In the genomic region with DNA sequence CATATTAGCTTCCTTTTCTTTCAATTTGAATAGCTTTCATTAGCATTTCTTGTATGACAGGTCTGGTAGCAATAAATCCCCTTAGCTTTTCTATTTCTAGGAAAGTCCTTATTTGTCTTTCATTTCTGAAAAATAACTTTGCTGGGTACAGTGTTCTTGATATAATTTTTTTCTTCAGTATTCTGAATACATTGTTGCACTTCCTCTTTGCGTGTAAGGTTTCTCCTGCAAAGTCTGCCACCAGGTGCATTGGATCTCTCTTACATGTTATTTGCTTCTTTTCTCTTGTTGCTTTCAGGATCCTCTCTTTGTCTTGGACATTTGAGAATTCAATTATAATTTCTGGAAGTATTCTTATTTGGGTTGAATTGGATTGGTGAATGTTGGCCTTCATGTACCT, we compare ENCODE assay signal across 14 cellular contexts.
DNase-seq lines count a peak whose midpoint lies in the region; ATAC-seq and TF ChIP-seq lines count a peak whose summit lies in the region.
"Had no signal": no experiment of that assay in that cellular context is flagged by ENCODE, and none has a peak within 500 bp of the region (broad histone marks: within the 10 kb centered on the region; RNA-seq: fewer than 3 reads in every experiment).

No MANE protein-coding gene starts in this region.

- no peak for TF ChIP-seq CTCF in OCI-LY7 (conservative IDR thresholded peaks at IDR 0.05; ENCODE audit: low read length)

- H4K20me1 ChIP-seq in OCI-LY7 (ENCODE audit: insufficient read depth, low read length), result no peaks in the 10 kb centered on the region
- H4K20me1 ChIP-seq: BLaER1 treated with 17β-estradiol and CSF1 and Interleukin-3, amounts not matched to agents 10 nM and 100 nM had no signal

- peak overlapping the region; percentile 7; the same call in 1 of the 2 replicates for H2AFZ ChIP-seq in OCI-LY7 (ENCODE audit: low read length)
- H2AFZ ChIP-seq: GM23248 had no signal

- peak overlapping the region; percentile 40 for H3K27ac ChIP-seq in OCI-LY7 (ENCODE audit: low read depth, low read length, poor library complexity, severe bottlenecking)
- H3K27ac ChIP-seq: BLaER1 treated with 17β-estradiol and CSF1 and Interleukin-3, amounts not matched to agents 10 nM and 100 nM; GM23248 had no signal

- POLR2A ChIA-PET in OCI-LY7 (lab: Charles Lee), result interaction anchor here (0.6 to 2.4 kb wide), 12 partner anchors 9 to 129 kb away, joined by 3 to 16 read pairs (median 4); no protein-coding TSS in a partner anchor

- BruUV-seq in OCI-LY7 (replicated peaks; lab: Mats Ljungman, UMichigan), result no TSS peak

- intact Hi-C loops in OCI-LY7 (cut with micrococcal nuclease; ENCODE audit: unreplicated experiment), result no loop called here

- H3K27ac Mint-ChIP-seq in memory B cell, result no peak overlapping the region
- H3K27ac Mint-ChIP-seq in natural killer cell treated with Interleukin-12 subunit alpha and Interleukin-12 subunit beta and Interleukin-15 and Interleukin-18, amount 100 ng/mL, for 72 hours, result no peak overlapping the region
- H3K27ac Mint-ChIP-seq: B cell had no signal

- peaks cover 4% of the 10 kb centered on the region for H3K36me3 ChIP-seq in OCI-LY7 (ENCODE audit: insufficient read depth, low read length)
- H3K36me3 ChIP-seq: BLaER1 treated with 17β-estradiol and CSF1 and Interleukin-3, amounts not matched to agents 10 nM and 100 nM; HAP-1 had no signal

- H3K27me3 Mint-ChIP-seq in memory B cell, result no peaks in the 10 kb centered on the region
- no peaks in the 10 kb centered on the region for H3K27me3 Mint-ChIP-seq in natural killer cell treated with Interleukin-12 subunit alpha and Interleukin-12 subunit beta and Interleukin-15 and Interleukin-18, amount 100 ng/mL, for 72 hours
- H3K27me3 Mint-ChIP-seq: B cell had no signal

- H3K4me1 ChIP-seq in OCI-LY7 (ENCODE audit: insufficient read depth, low read length, poor library complexity, severe bottlenecking), result peaks cover 25% of the 10 kb centered on the region
- H3K4me1 ChIP-seq: BLaER1 treated with 17β-estradiol and CSF1 and Interleukin-3, amounts not matched to agents 10 nM and 100 nM; Caco-2; HAP-1 had no signal

- peaks cover 19% of the 10 kb centered on the region for H3K9me3 ChIP-seq in OCI-LY7 (ENCODE audit: low read length)
- H3K9me3 ChIP-seq: Caco-2, HAP-1 had no signal

- peaks cover 4% of the 10 kb centered on the region for H3K36me3 Mint-ChIP-seq in memory B cell
- peaks cover 12% of the 10 kb centered on the region for H3K36me3 Mint-ChIP-seq in natural killer cell treated with Interleukin-12 subunit alpha and Interleukin-12 subunit beta and Interleukin-15 and Interleukin-18, amount 100 ng/mL, for 72 hours

- H3K4me3 Mint-ChIP-seq in memory B cell, result no peak overlapping the region
- no peak overlapping the region for H3K4me3 Mint-ChIP-seq in natural killer cell treated with Interleukin-12 subunit alpha and Interleukin-12 subunit beta and Interleukin-15 and Interleukin-18, amount 100 ng/mL, for 72 hours
- H3K4me3 Mint-ChIP-seq: B cell had no signal

- H3K79me2 ChIP-seq in OCI-LY7 (ENCODE audit: insufficient read depth, low read depth, low read length), result no peaks in the 10 kb centered on the region

- CTCF ChIA-PET in OCI-LY7 (lab: Charles Lee; ENCODE audit: unreplicated experiment), result no interaction called here

- no peaks in the 10 kb centered on the region for H3K4me1 Mint-ChIP-seq in memory B cell
- no peaks in the 10 kb centered on the region for H3K4me1 Mint-ChIP-seq in natural killer cell treated with Interleukin-12 subunit alpha and Interleukin-12 subunit beta and Interleukin-15 and Interleukin-18, amount 100 ng/mL, for 72 hours (ENCODE audit: low read depth in 2 of 2)

- no peak overlapping the region for H3K4me3 ChIP-seq in OCI-LY7 (ENCODE audit: low read depth, low read length, poor library complexity, severe bottlenecking)
- H3K4me3 ChIP-seq: BLaER1 treated with 17β-estradiol and CSF1 and Interleukin-3, amounts not matched to agents 10 nM and 100 nM; GM23248; HAP-1; K562 had no signal

- no peaks in the 10 kb centered on the region for H3K9me2 ChIP-seq in OCI-LY7 (ENCODE audit: insufficient read depth, low read length)

- peak; percentile 75 for ATAC-seq in GM18868 (IDR thresholded peaks at IDR 0.05; ENCODE audit: unreplicated experiment)
- ATAC-seq in memory B cell (ENCODE audit: low read depth), result peak; percentile 46
- no peak for ATAC-seq in HG03280 (IDR thresholded peaks at IDR 0.05; ENCODE audit: unreplicated experiment)
- no peak for ATAC-seq in HG02970 (IDR thresholded peaks at IDR 0.05; ENCODE audit: low FRiP score, unreplicated experiment)
- ATAC-seq in natural killer cell treated with Interleukin-12 subunit alpha and Interleukin-12 subunit beta and Interleukin-15 and Interleukin-18, amount 100 ng/mL, for 72 hours, result no peak
- ATAC-seq: K562 had no signal

- H3K4me2 ChIP-seq in OCI-LY7 (ENCODE audit: low read length), result peak overlapping the region; percentile 34
- H3K4me2 ChIP-seq: BLaER1 treated with 17β-estradiol and CSF1 and Interleukin-3, amounts not matched to agents 10 nM and 100 nM had no signal

- DNase-seq in OCI-LY7 (ENCODE audit: low spot score) (peak; percentile 62), memory B cell (ENCODE audit: low spot score in 2 of 2) (no peak)
- no peak for DNase-seq in natural killer cell treated with Interleukin-12 subunit alpha and Interleukin-12 subunit beta and Interleukin-15 and Interleukin-18, amount 100 ng/mL, for 72 hours (ENCODE audit: low spot score)
- DNase-seq: Caco-2, GDM1, GM23248, IMR-90 had no signal

- peaks cover 11% of the 10 kb centered on the region for H3K9me3 Mint-ChIP-seq in memory B cell
- H3K9me3 Mint-ChIP-seq in natural killer cell treated with Interleukin-12 subunit alpha and Interleukin-12 subunit beta and Interleukin-15 and Interleukin-18, amount 100 ng/mL, for 72 hours, result peaks cover 18% of the 10 kb centered on the region

Comparison
In these comparisons a context has a peak if more than half of its experiments do, and no peak if none do; other contexts are left out.
1. ATAC-seq: peak in GM18868 (single experiment) and memory B cell (single experiment); none in HG03280 (single experiment), HG02970 (single experiment) and natural killer cell treated with Interleukin-12 subunit alpha and Interleukin-12 subunit beta and Interleukin-15 and Interleukin-18, amount 100 ng/mL, for 72 hours (0 of 2).